In the genomic region with DNA sequence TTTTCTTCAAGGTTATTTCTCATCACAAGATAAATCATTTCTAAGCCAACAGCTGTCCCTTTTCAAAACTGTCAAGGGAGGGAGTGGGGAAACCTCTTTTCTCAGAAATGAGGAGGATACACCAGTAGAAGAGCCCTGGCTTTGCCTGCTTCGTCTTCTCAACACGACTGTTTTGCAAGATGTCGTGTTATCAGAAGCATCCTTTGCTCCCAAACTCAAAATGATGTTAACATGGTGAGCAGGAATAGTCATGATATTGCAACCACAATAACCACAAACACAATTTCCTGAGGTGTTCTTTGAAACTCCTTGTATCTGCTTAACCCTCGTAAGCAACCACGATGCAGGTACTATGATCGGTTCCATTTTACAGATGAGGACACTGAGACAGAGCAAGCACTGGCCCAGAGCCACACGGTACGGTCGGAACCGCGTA, we compare ENCODE assay signal across 1 cellular context.
TF ChIP-seq lines count a peak whose summit lies in the region.

No MANE protein-coding gene starts in this region.

TF ChIP-seq in WTC11, 78 proteins besides CTCF, POLR2A, EP300 and RAD21 (continued from another document):
- TF ChIP-seq OVOL2 (CRISPR knock-in tag; IDR thresholded peaks at IDR 0.05; ENCODE audit: borderline replicate concordance): no peak
- TF ChIP-seq RELA (CRISPR knock-in tag; IDR thresholded peaks at IDR 0.05; ENCODE audit: borderline replicate concordance): no peak
- TF ChIP-seq, protein P1, sequence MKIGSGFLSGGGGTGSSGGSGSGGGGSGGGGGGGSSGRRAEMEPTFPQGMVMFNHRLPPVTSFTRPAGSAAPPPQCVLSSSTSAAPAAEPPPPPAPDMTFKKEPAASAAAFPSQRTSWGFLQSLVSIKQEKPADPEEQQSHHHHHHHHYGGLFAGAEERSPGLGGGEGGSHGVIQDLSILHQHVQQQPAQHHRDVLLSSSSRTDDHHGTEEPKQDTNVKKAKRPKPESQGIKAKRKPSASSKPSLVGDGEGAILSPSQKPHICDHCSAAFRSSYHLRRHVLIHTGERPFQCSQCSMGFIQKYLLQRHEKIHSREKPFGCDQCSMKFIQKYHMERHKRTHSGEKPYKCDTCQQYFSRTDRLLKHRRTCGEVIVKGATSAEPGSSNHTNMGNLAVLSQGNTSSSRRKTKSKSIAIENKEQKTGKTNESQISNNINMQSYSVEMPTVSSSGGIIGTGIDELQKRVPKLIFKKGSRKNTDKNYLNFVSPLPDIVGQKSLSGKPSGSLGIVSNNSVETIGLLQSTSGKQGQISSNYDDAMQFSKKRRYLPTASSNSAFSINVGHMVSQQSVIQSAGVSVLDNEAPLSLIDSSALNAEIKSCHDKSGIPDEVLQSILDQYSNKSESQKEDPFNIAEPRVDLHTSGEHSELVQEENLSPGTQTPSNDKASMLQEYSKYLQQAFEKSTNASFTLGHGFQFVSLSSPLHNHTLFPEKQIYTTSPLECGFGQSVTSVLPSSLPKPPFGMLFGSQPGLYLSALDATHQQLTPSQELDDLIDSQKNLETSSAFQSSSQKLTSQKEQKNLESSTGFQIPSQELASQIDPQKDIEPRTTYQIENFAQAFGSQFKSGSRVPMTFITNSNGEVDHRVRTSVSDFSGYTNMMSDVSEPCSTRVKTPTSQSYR (CRISPR knock-in tag; IDR thresholded peaks at IDR 0.05): no peak
- TF ChIP-seq, protein P2, sequence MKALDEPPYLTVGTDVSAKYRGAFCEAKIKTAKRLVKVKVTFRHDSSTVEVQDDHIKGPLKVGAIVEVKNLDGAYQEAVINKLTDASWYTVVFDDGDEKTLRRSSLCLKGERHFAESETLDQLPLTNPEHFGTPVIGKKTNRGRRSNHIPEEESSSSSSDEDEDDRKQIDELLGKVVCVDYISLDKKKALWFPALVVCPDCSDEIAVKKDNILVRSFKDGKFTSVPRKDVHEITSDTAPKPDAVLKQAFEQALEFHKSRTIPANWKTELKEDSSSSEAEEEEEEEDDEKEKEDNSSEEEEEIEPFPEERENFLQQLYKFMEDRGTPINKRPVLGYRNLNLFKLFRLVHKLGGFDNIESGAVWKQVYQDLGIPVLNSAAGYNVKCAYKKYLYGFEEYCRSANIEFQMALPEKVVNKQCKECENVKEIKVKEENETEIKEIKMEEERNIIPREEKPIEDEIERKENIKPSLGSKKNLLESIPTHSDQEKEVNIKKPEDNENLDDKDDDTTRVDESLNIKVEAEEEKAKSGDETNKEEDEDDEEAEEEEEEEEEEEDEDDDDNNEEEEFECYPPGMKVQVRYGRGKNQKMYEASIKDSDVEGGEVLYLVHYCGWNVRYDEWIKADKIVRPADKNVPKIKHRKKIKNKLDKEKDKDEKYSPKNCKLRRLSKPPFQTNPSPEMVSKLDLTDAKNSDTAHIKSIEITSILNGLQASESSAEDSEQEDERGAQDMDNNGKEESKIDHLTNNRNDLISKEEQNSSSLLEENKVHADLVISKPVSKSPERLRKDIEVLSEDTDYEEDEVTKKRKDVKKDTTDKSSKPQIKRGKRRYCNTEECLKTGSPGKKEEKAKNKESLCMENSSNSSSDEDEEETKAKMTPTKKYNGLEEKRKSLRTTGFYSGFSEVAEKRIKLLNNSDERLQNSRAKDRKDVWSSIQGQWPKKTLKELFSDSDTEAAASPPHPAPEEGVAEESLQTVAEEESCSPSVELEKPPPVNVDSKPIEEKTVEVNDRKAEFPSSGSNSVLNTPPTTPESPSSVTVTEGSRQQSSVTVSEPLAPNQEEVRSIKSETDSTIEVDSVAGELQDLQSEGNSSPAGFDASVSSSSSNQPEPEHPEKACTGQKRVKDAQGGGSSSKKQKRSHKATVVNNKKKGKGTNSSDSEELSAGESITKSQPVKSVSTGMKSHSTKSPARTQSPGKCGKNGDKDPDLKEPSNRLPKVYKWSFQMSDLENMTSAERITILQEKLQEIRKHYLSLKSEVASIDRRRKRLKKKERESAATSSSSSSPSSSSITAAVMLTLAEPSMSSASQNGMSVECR (CRISPR knock-in tag; IDR thresholded peaks at IDR 0.05; ENCODE audit: borderline replicate concordance): no peak
- TF ChIP-seq GTF2I (CRISPR knock-in tag; conservative IDR thresholded peaks at IDR 0.05): no peak
- TF ChIP-seq, protein P3, sequence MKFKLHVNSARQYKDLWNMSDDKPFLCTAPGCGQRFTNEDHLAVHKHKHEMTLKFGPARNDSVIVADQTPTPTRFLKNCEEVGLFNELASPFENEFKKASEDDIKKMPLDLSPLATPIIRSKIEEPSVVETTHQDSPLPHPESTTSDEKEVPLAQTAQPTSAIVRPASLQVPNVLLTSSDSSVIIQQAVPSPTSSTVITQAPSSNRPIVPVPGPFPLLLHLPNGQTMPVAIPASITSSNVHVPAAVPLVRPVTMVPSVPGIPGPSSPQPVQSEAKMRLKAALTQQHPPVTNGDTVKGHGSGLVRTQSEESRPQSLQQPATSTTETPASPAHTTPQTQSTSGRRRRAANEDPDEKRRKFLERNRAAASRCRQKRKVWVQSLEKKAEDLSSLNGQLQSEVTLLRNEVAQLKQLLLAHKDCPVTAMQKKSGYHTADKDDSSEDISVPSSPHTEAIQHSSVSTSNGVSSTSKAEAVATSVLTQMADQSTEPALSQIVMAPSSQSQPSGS (CRISPR knock-in tag; IDR thresholded peaks at IDR 0.05; ENCODE audit: borderline replicate concordance, low read depth): no peak
- no peak for TF ChIP-seq CREM (CRISPR knock-in tag; IDR thresholded peaks at IDR 0.05)
- TF ChIP-seq ZNF423 (CRISPR knock-in tag; IDR thresholded peaks at IDR 0.05): no peak
- TF ChIP-seq FOXJ3 (CRISPR knock-in tag; IDR thresholded peaks at IDR 0.05; ENCODE audit: borderline replicate concordance): no peak
- no peak for TF ChIP-seq NFATC4 (CRISPR knock-in tag; IDR thresholded peaks at IDR 0.05)
- TF ChIP-seq ZNF396 (CRISPR knock-in tag; IDR thresholded peaks at IDR 0.05; ENCODE audit: borderline replicate concordance): no peak
- no peak for TF ChIP-seq ZNF263 (CRISPR knock-in tag; IDR thresholded peaks at IDR 0.05; ENCODE audit: low read depth)
